32 cellular contexts compared by ENCODE assay signal in the genomic region with DNA sequence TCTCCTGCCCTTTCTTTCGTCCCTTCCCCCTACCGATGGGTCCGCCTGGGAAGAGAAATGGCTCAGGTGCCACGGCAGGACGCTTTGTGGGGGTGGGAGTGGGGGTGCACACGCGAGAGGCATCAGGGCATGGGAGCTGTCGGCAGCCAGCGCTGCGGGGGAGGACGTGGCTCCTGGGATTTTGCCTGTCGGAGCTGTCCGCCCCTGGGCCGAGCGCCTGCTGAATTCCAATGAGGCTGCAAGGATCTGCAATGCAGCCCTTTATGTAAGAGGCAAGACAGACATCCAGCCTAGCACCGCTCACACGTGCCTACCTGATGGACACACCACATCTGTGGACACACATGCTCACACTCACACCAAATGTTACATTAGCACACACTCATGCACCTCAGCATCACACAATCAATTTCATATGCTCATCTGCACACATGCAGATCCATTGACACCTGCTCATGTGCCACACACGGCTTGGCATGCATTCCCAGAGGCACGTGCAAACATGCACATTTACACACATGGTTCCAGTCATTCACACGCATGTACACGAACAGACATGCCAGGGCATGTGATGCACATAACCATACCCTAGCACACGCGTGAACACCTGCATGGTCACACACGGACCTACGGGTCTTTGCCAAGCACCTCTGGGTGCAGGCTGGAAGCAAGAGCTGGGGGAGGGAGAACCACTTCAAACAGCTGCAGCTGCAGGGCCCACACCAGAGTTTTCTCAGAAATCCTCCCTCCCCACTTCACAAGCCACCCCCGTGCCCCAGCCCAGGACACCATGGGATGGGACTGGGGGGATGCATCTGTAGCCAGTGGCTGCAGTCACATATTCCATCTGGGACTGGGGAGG. TPM values are rescaled to one million over a fixed set of nuclear protein-coding genes. Genes with fewer than 3 reads are reported as not detected.
DNase-seq lines count a peak whose midpoint lies in the region; ATAC-seq, FAIRE-seq and TF ChIP-seq lines count a peak whose summit lies in the region.
"Had no signal": no experiment of that assay in that cellular context is flagged by ENCODE, and none has a peak within 500 bp of the region (broad histone marks: within the 10 kb centered on the region; RNA-seq: fewer than 3 reads in every experiment).

No MANE protein-coding gene starts in this region.

- no peak overlapping the region for H3K9ac ChIP-seq in neural progenitor cell

- H3K36me3 ChIP-seq in neural progenitor cell = no peaks in the 10 kb centered on the region
- H3K36me3 ChIP-seq: esophagus muscularis mucosa, ovary, sigmoid colon, suprapubic skin, WERI-Rb-1 had no signal

- no peak for TF ChIP-seq CTCF in neural progenitor cell (IDR thresholded peaks at IDR 0.05)

- H3K36me3 Mint-ChIP-seq in neural progenitor cell = peaks cover 1% of the 10 kb centered on the region
- H3K36me3 Mint-ChIP-seq in activated T-helper 17 cell treated with anti-CD3 and anti-CD28 coated beads, Interleukin-2, amount 50 U/mL, for 72 hours (ENCODE audit: low read depth) = no peaks in the 10 kb centered on the region
- H3K36me3 Mint-ChIP-seq: stimulated activated effector memory CD8-positive, alpha-beta T cell treated with anti-CD3 and anti-CD28 coated beads, Interleukin-12 subunit alpha, Interleukin-12 subunit beta, amount 100 ng/mL, for 72 hours had no signal

- DNase-seq in Ammon's horn (ENCODE audit: low spot score) (peak; percentile 50), GM19239 (ENCODE audit: insufficient read length, low spot score) (peak; percentile 9), caudate nucleus (lab: John Stamatoyannopoulos, UW) (peak in 44 of 61 donors; percentile 18 to 87 (median 69)), neural progenitor cell (ENCODE audit: low spot score) (peak; percentile 46)
- no peak for DNase-seq in activated CD4-positive, alpha-beta T cell treated with anti-CD3 and anti-CD28 coated beads for 4 hours
- DNase-seq: activated CD4-positive, alpha-beta memory T cell treated with anti-CD3 and anti-CD28 coated beads, Interleukin-2, amount 10 ng/mL, durations not matched to agents 7 days and 5 days; activated naive CD4-positive, alpha-beta T cell treated with anti-CD3 and anti-CD28 coated beads for 36 hours; activated T-cell treated with anti-CD3 and anti-CD28 coated beads, Interleukin-2, amount 50 U/mL, for 24 hours; aorta; effector memory CD4-positive, alpha-beta T cell; NCI-H1436; NCI-H524 treated with DMSO at 0.1 percent for 48 hours; ovary; sigmoid colon; WERI-Rb-1 had no signal

- no peak overlapping the region for H2AFZ ChIP-seq in neural progenitor cell (replicated peaks)

- no peak overlapping the region for H3K4me3 ChIP-seq in neural progenitor cell
- H3K4me3 ChIP-seq: esophagus muscularis mucosa, lung, ovary, sigmoid colon, SK-N-MC, suprapubic skin had no signal

- H3K4me2 ChIP-seq in neural progenitor cell = no peak overlapping the region

- no peak for FAIRE-seq in GM19239 (lab: Jason Lieb, UNC)
- FAIRE-seq: frontal cortex, GM18507, H54, RCC 7860 had no signal

- H3K79me2 ChIP-seq in neural progenitor cell (ENCODE audit: low read depth) = no peaks in the 10 kb centered on the region

- H3K27ac Mint-ChIP-seq in neural progenitor cell = no peak overlapping the region
- H3K27ac Mint-ChIP-seq in activated T-helper 17 cell treated with anti-CD3 and anti-CD28 coated beads, Interleukin-2, amount 50 U/mL, for 72 hours = no peak overlapping the region
- H3K27ac Mint-ChIP-seq: activated CD4-positive, alpha-beta memory T cell treated with anti-CD3 and anti-CD28 coated beads, Interleukin-2, amount 10 ng/mL, durations not matched to agents 7 days and 5 days; activated naive CD4-positive, alpha-beta T cell treated with anti-CD3 and anti-CD28 coated beads for 36 hours; activated T-cell treated with anti-CD3 and anti-CD28 coated beads, Interleukin-2, amount 50 U/mL, for 24 hours; CD14-positive monocyte; stimulated activated effector memory CD8-positive, alpha-beta T cell treated with anti-CD3 and anti-CD28 coated beads, Interleukin-12 subunit alpha, Interleukin-12 subunit beta, amount 100 ng/mL, for 72 hours had no signal

- peaks cover 3% of the 10 kb centered on the region for H3K9me3 Mint-ChIP-seq in neural progenitor cell
- H3K9me3 Mint-ChIP-seq in activated T-helper 17 cell treated with anti-CD3 and anti-CD28 coated beads, Interleukin-2, amount 50 U/mL, for 72 hours = no peaks in the 10 kb centered on the region
- H3K9me3 Mint-ChIP-seq: activated CD4-positive, alpha-beta memory T cell treated with anti-CD3 and anti-CD28 coated beads, Interleukin-2, amount 10 ng/mL, durations not matched to agents 7 days and 5 days; activated naive CD4-positive, alpha-beta T cell treated with anti-CD3 and anti-CD28 coated beads for 36 hours; activated T-cell treated with anti-CD3 and anti-CD28 coated beads, Interleukin-2, amount 50 U/mL, for 24 hours; stimulated activated effector memory CD8-positive, alpha-beta T cell treated with anti-CD3 and anti-CD28 coated beads, Interleukin-12 subunit alpha, Interleukin-12 subunit beta, amount 100 ng/mL, for 72 hours had no signal

- peaks cover 45% of the 10 kb centered on the region for H4K20me1 ChIP-seq in neural progenitor cell (ENCODE audit: low read depth)

- H3K9me3 ChIP-seq in neural progenitor cell (ENCODE audit: low read depth) = no peaks in the 10 kb centered on the region
- H3K9me3 ChIP-seq: esophagus muscularis mucosa, ovary, sigmoid colon, suprapubic skin had no signal

- peaks cover 70% of the 10 kb centered on the region for H3K27me3 Mint-ChIP-seq in neural progenitor cell (ENCODE audit: insufficient read depth, low read depth)
- peaks cover 31% of the 10 kb centered on the region for H3K27me3 Mint-ChIP-seq in activated T-helper 17 cell treated with anti-CD3 and anti-CD28 coated beads, Interleukin-2, amount 50 U/mL, for 72 hours

- H3K4me1 ChIP-seq in neural progenitor cell = no peaks in the 10 kb centered on the region

- H3K27me3 ChIP-seq in neural progenitor cell = peaks cover 93% of the 10 kb centered on the region

- no peak for ATAC-seq in activated T-helper 17 cell treated with anti-CD3 and anti-CD28 coated beads, Interleukin-2, amount 50 U/mL, for 72 hours (replicated peaks)
- no peak for ATAC-seq in HG03457 (IDR thresholded peaks at IDR 0.05; ENCODE audit: unreplicated experiment)
- no peak for ATAC-seq in activated CD4-positive, CD25-positive, alpha-beta regulatory T cell treated with anti-CD3 and anti-CD28 coated beads, Interleukin-2, amount 50 U/mL, for 24 hours
- ATAC-seq: stimulated activated effector memory CD8-positive, alpha-beta T cell treated with anti-CD3 and anti-CD28 coated beads, Interleukin-12 subunit alpha, Interleukin-12 subunit beta, amount 100 ng/mL, for 72 hours had no signal

- H3K4me3 Mint-ChIP-seq in neural progenitor cell = peak overlapping the region; percentile 44
- H3K4me3 Mint-ChIP-seq in activated T-helper 17 cell treated with anti-CD3 and anti-CD28 coated beads, Interleukin-2, amount 50 U/mL, for 72 hours = no peak overlapping the region
- H3K4me3 Mint-ChIP-seq: activated CD4-positive, alpha-beta memory T cell treated with anti-CD3 and anti-CD28 coated beads, Interleukin-2, amount 10 ng/mL, durations not matched to agents 7 days and 5 days; activated naive CD4-positive, alpha-beta T cell treated with anti-CD3 and anti-CD28 coated beads for 36 hours; activated T-cell treated with anti-CD3 and anti-CD28 coated beads, Interleukin-2, amount 50 U/mL, for 24 hours; stimulated activated effector memory CD8-positive, alpha-beta T cell treated with anti-CD3 and anti-CD28 coated beads, Interleukin-12 subunit alpha, Interleukin-12 subunit beta, amount 100 ng/mL, for 72 hours had no signal

- peak overlapping the region; percentile 74 for H3K27ac ChIP-seq in caudate nucleus (ENCODE audit: low read depth, low read length)
- no peak overlapping the region for H3K27ac ChIP-seq in neural progenitor cell
- H3K27ac ChIP-seq: esophagus muscularis mucosa, ovary, sigmoid colon, SK-N-MC, suprapubic skin, WERI-Rb-1 had no signal

- H3K4me1 Mint-ChIP-seq in neural progenitor cell = peaks cover 2% of the 10 kb centered on the region
- H3K4me1 Mint-ChIP-seq in activated T-helper 17 cell treated with anti-CD3 and anti-CD28 coated beads, Interleukin-2, amount 50 U/mL, for 72 hours = no peaks in the 10 kb centered on the region
- H3K4me1 Mint-ChIP-seq: CD14-positive monocyte had no signal

- H3F3A ChIP-seq in neural progenitor cell (ENCODE audit: low read depth) = peaks cover 6% of the 10 kb centered on the region

RNA-seq across cellular contexts. Expression of gene GRIN1, which starts 1.4 kb away (rescaled TPM):
- total RNA-seq in neural progenitor cell (ENCODE audit: low replicate concordance) = 0.03 TPM in 1 of 2 replicates, not detected in the other
- total RNA-seq in activated T-helper 17 cell treated with anti-CD3 and anti-CD28 coated beads, Interleukin-2, amount 50 U/mL, for 72 hours = 1 to 10 TPM in 1 of 2 donors, under 1 TPM in 1; 0.06 to 1.2 TPM
- total RNA-seq: aorta had no signal

RNA-seq across cellular contexts. Expression of gene DPP7, which starts 25.8 kb away (rescaled TPM):
- total RNA-seq in neural progenitor cell (ENCODE audit: low replicate concordance) = 2.6 and 24.3 TPM in 2 replicates
- total RNA-seq in activated T-helper 17 cell treated with anti-CD3 and anti-CD28 coated beads, Interleukin-2, amount 50 U/mL, for 72 hours = 100 to 1,000 TPM; 219 to 255 TPM

RNA-seq across cellular contexts. Expression of gene LRRC26, which starts 29.5 kb away (rescaled TPM):
- total RNA-seq in neural progenitor cell (ENCODE audit: low replicate concordance) = 0.59 TPM in 1 of 2 replicates, not detected in the other
- not detected for total RNA-seq in activated T-helper 17 cell treated with anti-CD3 and anti-CD28 coated beads, Interleukin-2, amount 50 U/mL, for 72 hours
- total RNA-seq: activated CD4-positive, alpha-beta memory T cell treated with anti-CD3 and anti-CD28 coated beads, Interleukin-2, amount 10 ng/mL, durations not matched to agents 7 days and 5 days; activated naive CD4-positive, alpha-beta T cell treated with anti-CD3 and anti-CD28 coated beads for 36 hours; aorta; esophagus muscularis mucosa; kidney epithelial cell; MCF 10A; T-helper 2 cell treated with Interferon-gamma antibody and Interleukin-4, amounts not matched to agents 100 ng/mL and 5 ng/mL, for 36 hours had no signal

RNA-seq across cellular contexts. Expression of gene TMEM210, which starts 31.5 kb away (rescaled TPM):
- not detected in 2 replicates for total RNA-seq in neural progenitor cell (ENCODE audit: low replicate concordance)
- total RNA-seq in activated T-helper 17 cell treated with anti-CD3 and anti-CD28 coated beads, Interleukin-2, amount 50 U/mL, for 72 hours = not detected
- total RNA-seq: activated CD4-positive, alpha-beta memory T cell treated with anti-CD3 and anti-CD28 coated beads, Interleukin-2, amount 10 ng/mL, durations not matched to agents 7 days and 5 days; activated naive CD4-positive, alpha-beta T cell treated with anti-CD3 and anti-CD28 coated beads for 36 hours; aorta; cerebellum; esophagus muscularis mucosa; frontal cortex; kidney epithelial cell; lung; MCF 10A; ovary; sigmoid colon; suprapubic skin; T-helper 2 cell treated with Interferon-gamma antibody and Interleukin-4, amounts not matched to agents 100 ng/mL and 5 ng/mL, for 36 hours had no signal

RNA-seq across cellular contexts. Expression of gene ANAPC2, which starts 48.0 kb away (rescaled TPM):
- total RNA-seq in neural progenitor cell (ENCODE audit: low replicate concordance) = 18.9 and 30.9 TPM in 2 replicates
- 10 to 100 TPM; 50.6 to 53.1 TPM for total RNA-seq in activated T-helper 17 cell treated with anti-CD3 and anti-CD28 coated beads, Interleukin-2, amount 50 U/mL, for 72 hours

Comparison
In these comparisons a context has a peak if more than half of its experiments do, and no peak if none do; other contexts are left out.
1. DNase-seq: peak in Ammon's horn (single experiment), GM19239 (single experiment), caudate nucleus (44 of 61) and neural progenitor cell (single experiment); none in activated CD4-positive, alpha-beta T cell treated with anti-CD3 and anti-CD28 coated beads for 4 hours (0 of 2).